In the genomic region with DNA sequence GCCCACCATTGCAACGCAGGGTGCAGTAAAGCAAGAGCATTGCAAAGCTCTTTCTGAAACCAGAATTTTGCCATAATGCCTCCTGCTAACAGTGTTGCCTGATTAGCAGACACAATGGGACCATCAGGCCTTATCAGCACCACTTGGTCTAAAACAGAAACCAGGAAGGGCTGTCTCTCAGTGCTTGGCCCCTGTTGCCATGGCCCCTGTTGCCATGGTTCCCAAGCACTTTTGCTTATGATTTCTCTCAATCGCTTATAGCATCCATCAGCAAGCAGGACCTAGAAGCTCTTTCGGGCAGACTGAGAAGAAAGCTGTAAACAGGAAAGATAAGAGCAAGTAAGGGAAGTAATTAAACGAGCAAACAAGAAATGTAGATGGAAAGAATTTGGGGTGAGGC, we compare ENCODE assay signal across 9 cellular contexts. TPM values are rescaled to one million over a fixed set of nuclear protein-coding genes. Genes with fewer than 3 reads are reported as not detected.
DNase-seq lines count a peak whose midpoint lies in the region; ATAC-seq, FAIRE-seq and TF ChIP-seq lines count a peak whose summit lies in the region.
"Had no signal": no experiment of that assay in that cellular context is flagged by ENCODE, and none has a peak within 500 bp of the region (broad histone marks: within the 10 kb centered on the region; RNA-seq: fewer than 3 reads in every experiment).

No MANE protein-coding gene starts in this region.

- H3K9me3 ChIP-seq in right lobe of liver (no peaks in the 10 kb centered on the region), HepG2 (ENCODE audit: low read length) (no peaks in the 10 kb centered on the region), colonic mucosa (no peaks in the 10 kb centered on the region)

- H3K27me3 Mint-ChIP-seq in effector memory CD8-positive, alpha-beta T cell = no peaks in the 10 kb centered on the region

- CTCF ChIA-PET in HepG2 (lab: Yijun Ruan, JAX; ENCODE audit: low intra/inter-chr PET ratio, low total read pairs) = no interaction called here

- H3K27me3 ChIP-seq in right lobe of liver = no peaks in the 10 kb centered on the region
- no peaks in the 10 kb centered on the region for H3K27me3 ChIP-seq in HepG2 (ENCODE audit: control insufficient read depth in 1 of 2, insufficient read depth in 2 of 2, low read length in 2 of 2)
- H3K27me3 ChIP-seq in colonic mucosa = no peaks in the 10 kb centered on the region

- peak overlapping the region; percentile 20 to 61 for H3K4me3 Mint-ChIP-seq in effector memory CD8-positive, alpha-beta T cell

- H3K27ac Mint-ChIP-seq in effector memory CD8-positive, alpha-beta T cell = peak overlapping the region; percentile 92 to 96

- TF ChIP-seq POLR2A in right lobe of liver (IDR thresholded peaks at IDR 0.05) (no peak), HepG2 (IDR thresholded peaks at IDR 0.05; ENCODE audit: insufficient read depth in 1 of 2, low read depth in 2 of 2, low read length in 2 of 2) (no peak)

- TF ChIP-seq CTCF in right lobe of liver (IDR thresholded peaks at IDR 0.05) (no peak), HepG2 (CRISPR knock-in tag; IDR thresholded peaks at IDR 0.05) (no peak), colonic mucosa (IDR thresholded peaks at IDR 0.05) (no peak)

- DNase-seq in right lobe of liver = peak in 1 of 3 donors; percentile 44
- DNase-seq in HepG2 (ENCODE audit: low spot score) = no peak
- peak; percentile 69 for DNase-seq in T-helper 9 cell
- peak; percentile 65 to 73 (median 68) for DNase-seq in effector memory CD8-positive, alpha-beta T cell
- DNase-seq in stimulated activated CD4-positive, alpha-beta T cell treated with anti-CD3 and anti-CD28 coated beads, Interleukin-4, amount 100 ng/mL, for 24 hours = peak; percentile 54
- no peak for DNase-seq in sciatic nerve (ENCODE audit: low spot score)
- DNase-seq in colonic mucosa = no peak

- H3K9me3 Mint-ChIP-seq in effector memory CD8-positive, alpha-beta T cell = no peaks in the 10 kb centered on the region

- H3K4me1 ChIP-seq in right lobe of liver (no peaks in the 10 kb centered on the region), HepG2 (ENCODE audit: insufficient read depth, low read length) (no peaks in the 10 kb centered on the region), colonic mucosa (no peaks in the 10 kb centered on the region)

- intact Hi-C loops in right lobe of liver (cut with DNase I) = no loop called here
- intact Hi-C loops in HepG2 (cut with micrococcal nuclease; ENCODE audit: unreplicated experiment) = no loop called here
- intact Hi-C loops in sciatic nerve (cut with DNase I) = no loop called here
- intact Hi-C loops in colonic mucosa (cut with DNase I) = no loop called here

- peaks cover 18% of the 10 kb centered on the region for H3K36me3 Mint-ChIP-seq in effector memory CD8-positive, alpha-beta T cell (ENCODE audit: insufficient read depth)

- H3K36me3 ChIP-seq in right lobe of liver (no peaks in the 10 kb centered on the region), HepG2 (replicated peaks in 1 of 2; ENCODE audit: control insufficient read depth in 1 of 2, insufficient read depth in 2 of 2, low read length in 2 of 2) (no peaks in the 10 kb centered on the region), colonic mucosa (no peaks in the 10 kb centered on the region)

- H2AFZ ChIP-seq in HepG2 (ENCODE audit: low read length) = no peak overlapping the region

- H3K4me3 ChIP-seq in right lobe of liver (no peak overlapping the region), HepG2 (replicated peaks in 1 of 3; ENCODE audit: insufficient read depth in 1 of 3, low read depth in 2 of 3, low read length in 3 of 3) (no peak overlapping the region), colonic mucosa (no peak overlapping the region)

- no peaks in the 10 kb centered on the region for H3K79me2 ChIP-seq in HepG2 (ENCODE audit: insufficient read depth, low read length)

- no peak overlapping the region for H3K9ac ChIP-seq in HepG2 (ENCODE audit: insufficient read depth, low read depth, low read length)
- H3K9ac ChIP-seq in colonic mucosa (ENCODE audit: low read depth in 2 of 2, low read length in 2 of 2) = no peak overlapping the region

- POLR2A ChIA-PET in HepG2 (lab: Yijun Ruan, JAX) = no interaction called here

- 39% methylated on average over 4 of the region's 4 CpGs for WGBS in right lobe of liver (ENCODE audit: insufficient coverage, low coverage, low lambda C conversion rate, missing lambda C conversion rate)
- WGBS in HepG2 (ENCODE audit: low lambda C conversion rate) = 28% methylated on average over 4 of the region's 4 CpGs

- in situ Hi-C loops in HepG2 (cut with HindIII; ENCODE audit: extremely low pct_ligation_motif_present, low pct_unique_long_range_greater_than_20kb) = no loop called here

- H3K27ac ChIP-seq in right lobe of liver (no peak overlapping the region), HepG2 (ENCODE audit: extremely low read length, insufficient read depth, low read length) (no peak overlapping the region), colonic mucosa (no peak overlapping the region)

- H4K20me1 ChIP-seq in HepG2 (ENCODE audit: insufficient read depth, low read length) = no peaks in the 10 kb centered on the region

- FAIRE-seq in HepG2 (lab: Jason Lieb, UNC) = no peak
- FAIRE-seq: TTC549 had no signal

- ATAC-seq in right lobe of liver (peak; percentile 68 to 80 (median 75)), HepG2 (no peak), HG03342 (IDR thresholded peaks at IDR 0.05; ENCODE audit: unreplicated experiment) (peak; percentile 98), sciatic nerve (no peak)
- peak; percentile 94 for ATAC-seq in effector memory CD8-positive, alpha-beta T cell (replicated peaks)

- no peak for TF ChIP-seq RAD21 in HepG2 (CRISPR knock-in tag; IDR thresholded peaks at IDR 0.05)

- H3K4me2 ChIP-seq in HepG2 (ENCODE audit: low read depth, low read length) = no peak overlapping the region

- TF ChIP-seq EP300 in HepG2 (IDR thresholded peaks at IDR 0.05; ENCODE audit: low read depth in 2 of 2, low read length in 2 of 2) (no peak), HepG2 (CRISPR knock-in tag; IDR thresholded peaks at IDR 0.05; ENCODE audit: borderline replicate concordance) (no peak)

- no TSS peak for BruUV-seq in HepG2 (replicated peaks; lab: Mats Ljungman, UMichigan)

- H3K4me1 Mint-ChIP-seq in effector memory CD8-positive, alpha-beta T cell (ENCODE audit: low read depth in 2 of 2) = peaks cover 17 to 19% of the 10 kb centered on the region in 2 donors

TF ChIP-seq in HepG2, 621 proteins besides CTCF, POLR2A, EP300 and RAD21:
- TF ChIP-seq FOXK1 (CRISPR knock-in tag; IDR thresholded peaks at IDR 0.05; ENCODE audit: borderline replicate concordance, low read depth) = no peak
- TF ChIP-seq HOXA7 (CRISPR knock-in tag; IDR thresholded peaks at IDR 0.05) = no peak
- TF ChIP-seq MXI1 (IDR thresholded peaks at IDR 0.05; ENCODE audit: borderline replicate concordance, low read depth, low read length) = no peak
- no peak for TF ChIP-seq NFKB2 (CRISPR knock-in tag; IDR thresholded peaks at IDR 0.05; ENCODE audit: borderline replicate concordance)
- TF ChIP-seq, protein P1, sequence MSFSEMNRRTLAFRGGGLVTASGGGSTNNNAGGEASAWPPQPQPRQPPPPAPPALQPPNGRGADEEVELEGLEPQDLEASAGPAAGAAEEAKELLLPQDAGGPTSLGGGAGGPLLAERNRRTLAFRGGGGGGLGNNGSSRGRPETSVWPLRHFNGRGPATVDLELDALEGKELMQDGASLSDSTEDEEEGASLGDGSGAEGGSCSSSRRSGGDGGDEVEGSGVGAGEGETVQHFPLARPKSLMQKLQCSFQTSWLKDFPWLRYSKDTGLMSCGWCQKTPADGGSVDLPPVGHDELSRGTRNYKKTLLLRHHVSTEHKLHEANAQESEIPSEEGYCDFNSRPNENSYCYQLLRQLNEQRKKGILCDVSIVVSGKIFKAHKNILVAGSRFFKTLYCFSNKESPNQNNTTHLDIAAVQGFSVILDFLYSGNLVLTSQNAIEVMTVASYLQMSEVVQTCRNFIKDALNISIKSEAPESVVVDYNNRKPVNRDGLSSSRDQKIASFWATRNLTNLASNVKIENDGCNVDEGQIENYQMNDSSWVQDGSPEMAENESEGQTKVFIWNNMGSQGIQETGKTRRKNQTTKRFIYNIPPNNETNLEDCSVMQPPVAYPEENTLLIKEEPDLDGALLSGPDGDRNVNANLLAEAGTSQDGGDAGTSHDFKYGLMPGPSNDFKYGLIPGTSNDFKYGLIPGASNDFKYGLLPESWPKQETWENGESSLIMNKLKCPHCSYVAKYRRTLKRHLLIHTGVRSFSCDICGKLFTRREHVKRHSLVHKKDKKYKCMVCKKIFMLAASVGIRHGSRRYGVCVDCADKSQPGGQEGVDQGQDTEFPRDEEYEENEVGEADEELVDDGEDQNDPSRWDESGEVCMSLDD (CRISPR knock-in tag; IDR thresholded peaks at IDR 0.05; ENCODE audit: borderline replicate concordance) = no peak

RNA-seq across cellular contexts. Expression of a gene that starts 36.8 kb away (rescaled TPM):
- 1 to 10 TPM; 1.2 to 4.1 (median 2.5) TPM for total RNA-seq in right lobe of liver
- not detected in 2 replicates for total RNA-seq in HepG2 (2016; rRNA removed; fragmentation: Illumina TruSeq; extraction: Trizol)
- not detected in 2 replicates for total RNA-seq in HepG2 (2016; cell fraction: cytosol; rRNA removed; fragmentation: Illumina TruSeq; extraction: Trizol; ENCODE audit: low read depth)
- total RNA-seq in HepG2 (2016; cell fraction: insoluble cytoplasmic fraction; rRNA removed; fragmentation: Illumina TruSeq; extraction: Trizol) = 0.04 TPM in 1 of 2 replicates, not detected in the other
- total RNA-seq in HepG2 (2016; cell fraction: membrane; rRNA removed; fragmentation: Illumina TruSeq; extraction: Trizol) = not detected in 2 replicates
- total RNA-seq in HepG2 (2016; cell fraction: nucleus; rRNA removed; fragmentation: Illumina TruSeq; extraction: Trizol) = not detected in 2 replicates
- 0.01 TPM in 1 of 2 replicates, not detected in the other for polyA plus RNA-seq in HepG2 (2011; rRNA removed)
- not detected in 2 replicates for polyA plus RNA-seq in HepG2 (2011; cell fraction: cytosol; rRNA removed)
- not detected in 2 replicates for polyA plus RNA-seq in HepG2 (2011; cell fraction: nucleus; rRNA removed)
- polyA plus RNA-seq in HepG2 (2012) = not detected in 2 replicates
- not detected in 2 replicates for polyA plus RNA-seq in HepG2 (2016; cell fraction: cytosol; fragmentation: Illumina TruSeq; extraction: Trizol; ENCODE audit: low read depth)
- polyA plus RNA-seq in HepG2 (2016; cell fraction: insoluble cytoplasmic fraction; fragmentation: Illumina TruSeq; extraction: Trizol; ENCODE audit: low read depth) = not detected in 2 replicates
- not detected in 2 replicates for polyA plus RNA-seq in HepG2 (2016; cell fraction: membrane; fragmentation: Illumina TruSeq; extraction: Trizol; ENCODE audit: low read depth)
- 0.11 TPM in 1 of 2 replicates, not detected in the other for polyA plus RNA-seq in HepG2 (2016; cell fraction: nucleus; fragmentation: Illumina TruSeq; extraction: Trizol; ENCODE audit: insufficient read depth, low read depth)
- polyA minus RNA-seq in HepG2 (2011; rRNA and poly(A)+ RNA removed; ENCODE audit: low replicate concordance) = not detected in 2 replicates
- not detected in 2 replicates for polyA minus RNA-seq in HepG2 (2011; cell fraction: cytosol; rRNA and poly(A)+ RNA removed)
- not detected in 2 replicates for polyA minus RNA-seq in HepG2 (2011; cell fraction: nucleus; rRNA and poly(A)+ RNA removed)
- total RNA-seq in sciatic nerve = 16.2 TPM
- 1 to 10 TPM; 1.2 to 2.1 TPM for total RNA-seq in colonic mucosa

Comparison
In these comparisons a context has a peak if more than half of its experiments do, and no peak if none do; other contexts are left out.
1. ATAC-seq: peak in right lobe of liver (4 of 4), HG03342 (single experiment) and effector memory CD8-positive, alpha-beta T cell (single experiment); none in HepG2 (single experiment) and sciatic nerve (single experiment).
2. DNase-seq: peak in T-helper 9 cell (single experiment), effector memory CD8-positive, alpha-beta T cell (3 of 3) and stimulated activated CD4-positive, alpha-beta T cell treated with anti-CD3 and anti-CD28 coated beads, Interleukin-4, amount 100 ng/mL, for 24 hours (single experiment); none in HepG2 (single experiment), sciatic nerve (single experiment) and colonic mucosa (single experiment).